ENCODE assay signal across 8 cellular contexts in the genomic region with DNA sequence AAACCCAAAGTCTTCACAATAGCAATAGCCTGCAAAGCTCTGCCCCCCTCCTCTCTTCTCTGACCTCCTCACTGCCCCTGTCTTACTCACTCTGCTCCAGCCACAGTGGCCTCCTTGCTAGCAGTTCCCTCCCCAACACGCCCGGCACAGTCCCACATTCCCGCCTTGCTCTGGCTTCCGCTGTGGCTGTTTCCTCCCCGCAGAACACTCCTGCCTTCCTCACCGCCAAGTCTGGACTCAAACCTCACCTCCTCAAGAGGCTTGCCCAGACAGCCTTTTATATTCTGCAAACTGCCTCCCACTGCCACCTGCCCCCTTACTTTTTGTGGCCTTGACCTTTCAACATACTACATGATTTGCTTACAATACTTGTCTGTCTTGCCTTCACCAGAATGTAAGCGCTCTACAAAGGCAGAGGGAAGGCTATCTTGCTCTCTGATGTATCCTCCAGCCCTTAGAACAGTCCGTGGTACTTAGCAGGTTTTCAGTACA. TPM values are rescaled to one million over a fixed set of nuclear protein-coding genes. Genes with fewer than 3 reads are reported as not detected.
A peak's percentile ranks its signal among the peaks of the same experiment; 100 is the strongest.
DNase-seq lines count a peak whose midpoint lies in the region; ATAC-seq and TF ChIP-seq lines count a peak whose summit lies in the region.

No MANE protein-coding gene starts in this region.

- H3K9me3 Mint-ChIP-seq in naive thymus-derived CD8-positive, alpha-beta T cell: no peaks in the 10 kb centered on the region

- peak overlapping the region; percentile 95 for H3K4me3 Mint-ChIP-seq in T-helper 17 cell
- peak overlapping the region; percentile 82 to 96 (median 89) for H3K4me3 Mint-ChIP-seq in naive thymus-derived CD8-positive, alpha-beta T cell

- H3K9me3 ChIP-seq in T-helper 17 cell (ENCODE audit: control insufficient read depth, low read length, poor library complexity, severe bottlenecking): no peaks in the 10 kb centered on the region

- ATAC-seq in HG02970 (IDR thresholded peaks at IDR 0.05; ENCODE audit: low FRiP score, unreplicated experiment) (peak; percentile 2), T-helper 17 cell (peak; percentile 22), esophagus mucosa (peak; percentile 3), left lobe of liver (no peak)
- ATAC-seq in naive thymus-derived CD8-positive, alpha-beta T cell: peak; percentile 19 to 27

- peak overlapping the region; percentile 96 for H3K27ac Mint-ChIP-seq in T-helper 17 cell
- peak overlapping the region; percentile 87 to 97 (median 92) for H3K27ac Mint-ChIP-seq in naive thymus-derived CD8-positive, alpha-beta T cell

- H3K4me1 Mint-ChIP-seq in T-helper 17 cell: peaks cover 37% of the 10 kb centered on the region
- peaks cover 17 to 57% (median 53%) of the 10 kb centered on the region in 4 donors for H3K4me1 Mint-ChIP-seq in naive thymus-derived CD8-positive, alpha-beta T cell

- H3K27me3 Mint-ChIP-seq in T-helper 17 cell: no peaks in the 10 kb centered on the region
- H3K27me3 Mint-ChIP-seq in naive thymus-derived CD8-positive, alpha-beta T cell: no peaks in the 10 kb centered on the region

- TF ChIP-seq CTCF in GM12865 (IDR thresholded peaks at IDR 0.05; ENCODE audit: insufficient read depth, low read depth, low read length, missing control alignments): no peak

- peak overlapping the region; percentile 94 for H3K4me3 ChIP-seq in GM12865 (ENCODE audit: low read depth, low read length)

- DNase-seq in GM12865 (ENCODE audit: low read depth) (no peak), T-helper 17 cell (no peak), activated gamma-delta T cell (lab: John Stamatoyannopoulos, UW) (no peak), DMS153 treated with DMSO at 0.1 percent for 48 hours (lab: John Stamatoyannopoulos, UW; ENCODE audit: unreplicated experiment) (no peak), left lobe of liver (ENCODE audit: low spot score) (no peak)
- no peak for DNase-seq in naive thymus-derived CD8-positive, alpha-beta T cell

- no peaks in the 10 kb centered on the region for H3K36me3 Mint-ChIP-seq in T-helper 17 cell (ENCODE audit: low read depth)
- H3K36me3 Mint-ChIP-seq in naive thymus-derived CD8-positive, alpha-beta T cell: peaks cover 2 to 8% (median 6%) of the 10 kb centered on the region in 3 donors

- POLR2A ChIA-PET in naive thymus-derived CD8-positive, alpha-beta T cell (lab: Charles Lee): interaction anchor here (0.8 to 2.6 kb wide), 14 partner anchors 10 to 112 kb away, joined by 3 to 16 read pairs (median 5); partner anchors contain the start of genes CSK and FAM219B

RNA-seq across cellular contexts. Expression of gene MPI, which starts 0.4 kb away (rescaled TPM):
- total RNA-seq in T-helper 17 cell (10 to 100 TPM; 25.4 to 38.2 TPM), esophagus mucosa (28.2 TPM), left lobe of liver (33.4 TPM)
- total RNA-seq in naive thymus-derived CD8-positive, alpha-beta T cell: 10 to 100 TPM; 74.3 to 77.4 TPM
- 10 to 100 TPM; 80.5 to 85.6 (median 85.3) TPM for polyA plus RNA-seq in naive thymus-derived CD8-positive, alpha-beta T cell

RNA-seq across cellular contexts. Expression of gene SCAMP2, which starts 16.3 kb away (rescaled TPM):
- total RNA-seq in T-helper 17 cell (10 to 100 TPM; 84.1 to 86.8 TPM), esophagus mucosa (102 TPM), left lobe of liver (36.1 TPM)
- 100 to 1,000 TPM; 113 to 117 TPM for total RNA-seq in naive thymus-derived CD8-positive, alpha-beta T cell
- 100 to 1,000 TPM; 109 to 121 (median 119) TPM for polyA plus RNA-seq in naive thymus-derived CD8-positive, alpha-beta T cell

RNA-seq across cellular contexts. Expression of gene FAM219B, which starts 17.2 kb away (rescaled TPM):
- total RNA-seq in T-helper 17 cell (10 to 100 TPM; 47.8 to 65.7 TPM), esophagus mucosa (62.5 TPM), left lobe of liver (15.8 TPM)
- 10 to 100 TPM; 80.2 to 91.5 TPM for total RNA-seq in naive thymus-derived CD8-positive, alpha-beta T cell
- polyA plus RNA-seq in naive thymus-derived CD8-positive, alpha-beta T cell: 10 to 100 TPM; 18.8 to 22.3 (median 20.7) TPM

RNA-seq across cellular contexts. Expression of gene ULK3, which starts 46.5 kb away (rescaled TPM):
- 10 to 100 TPM; 44.6 to 49.0 TPM for total RNA-seq in T-helper 17 cell
- total RNA-seq in esophagus mucosa: 43.3 TPM
- 10 to 100 TPM; 82.8 to 83.6 TPM for total RNA-seq in naive thymus-derived CD8-positive, alpha-beta T cell
- polyA plus RNA-seq in naive thymus-derived CD8-positive, alpha-beta T cell: 10 to 100 TPM; 16.3 to 32.2 (median 16.6) TPM
- 23.8 TPM for total RNA-seq in left lobe of liver

RNA-seq across cellular contexts. Expression of gene COX5A, which starts 48.4 kb away (rescaled TPM):
- total RNA-seq in T-helper 17 cell (10 to 100 TPM; 56.1 to 72.9 TPM), esophagus mucosa (229 TPM), left lobe of liver (134 TPM)
- total RNA-seq in naive thymus-derived CD8-positive, alpha-beta T cell: 10 to 100 TPM; 60.0 to 66.0 TPM
- polyA plus RNA-seq in naive thymus-derived CD8-positive, alpha-beta T cell: 100 to 1,000 TPM; 268 to 362 (median 276) TPM
